21 cellular contexts compared by ENCODE assay signal in the genomic region with DNA sequence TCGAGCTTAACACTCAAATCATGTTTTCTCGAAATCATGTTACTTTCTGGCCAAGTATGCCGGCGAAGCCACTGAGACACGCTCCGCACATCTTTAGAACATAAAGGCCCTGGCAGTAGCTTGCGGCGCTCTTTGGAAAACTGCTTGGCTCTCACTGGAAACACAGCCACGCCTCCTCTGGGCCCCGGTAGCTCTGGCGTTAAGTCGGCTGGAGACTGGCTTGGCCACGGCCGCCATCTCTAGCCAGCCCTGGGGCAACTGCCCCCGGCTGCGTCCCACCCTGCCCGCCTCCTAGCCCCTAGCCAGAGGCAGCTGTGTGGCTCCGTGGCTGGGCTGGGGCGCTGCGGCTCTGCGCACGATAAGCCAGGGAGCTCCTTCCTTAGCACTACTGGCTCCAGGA. TPM values are rescaled to one million over a fixed set of nuclear protein-coding genes. Genes with fewer than 3 reads are reported as not detected.
A peak's percentile ranks its signal among the peaks of the same experiment; 100 is the strongest.
DNase-seq lines count a peak whose midpoint lies in the region; ATAC-seq and TF ChIP-seq lines count a peak whose summit lies in the region.
"Had no signal": no experiment of that assay in that cellular context is flagged by ENCODE, and none has a peak within 500 bp of the region (broad histone marks: within the 10 kb centered on the region; RNA-seq: fewer than 3 reads in every experiment).

No MANE protein-coding gene starts in this region.

- intact Hi-C loops in esophagus muscularis mucosa (cut with DNase I) (no loop called here), mucosa of descending colon (cut with DNase I, micrococcal nuclease) (loop anchor here in 1 of 2 donors (5.0 kb wide), 1 partner anchor 77 kb away; no protein-coding TSS in a partner anchor), thyroid gland (cut with DNase I) (no loop called here), Caco-2 (cut with micrococcal nuclease; ENCODE audit: unreplicated experiment) (no loop called here)

- POLR2A ChIA-PET in Caco-2 (lab: Charles Lee) = no interaction called here

- TF ChIP-seq CTCF in esophagus muscularis mucosa (IDR thresholded peaks at IDR 0.05) = no peak
- no peak for TF ChIP-seq CTCF in mucosa of descending colon (IDR thresholded peaks at IDR 0.05)
- no peak for TF ChIP-seq CTCF in thyroid gland (IDR thresholded peaks at IDR 0.05)
- TF ChIP-seq CTCF in Caco-2 (IDR thresholded peaks at IDR 0.05; ENCODE audit: insufficient read depth in 1 of 2, low read depth in 1 of 2, low read length in 1 of 2, severe bottlenecking in 1 of 2, unreplicated experiment in 1 of 2) = no peak

- TF ChIP-seq EP300 in esophagus muscularis mucosa (IDR thresholded peaks at IDR 0.05) = no peak

- peaks cover 10% of the 10 kb centered on the region for H3K9me3 Mint-ChIP-seq in Caco-2 (ENCODE audit: unreplicated experiment)
- H3K9me3 Mint-ChIP-seq: HFFc6 had no signal

- no peak overlapping the region for H3K4me3 Mint-ChIP-seq in Caco-2 (ENCODE audit: unreplicated experiment)
- H3K4me3 Mint-ChIP-seq: HFFc6; stimulated activated naive CD8-positive, alpha-beta T cell treated with anti-CD3 and anti-CD28 coated beads, Interleukin-15, Interleukin-2, amounts not matched to agents 100 ng/mL and 50 ng/mL, for 24 hours had no signal

- no peaks in the 10 kb centered on the region for H3K27me3 Mint-ChIP-seq in Caco-2 (ENCODE audit: insufficient read depth, unreplicated experiment)

- no peaks in the 10 kb centered on the region for H3K36me3 ChIP-seq in H7 (replicated peaks; ENCODE audit: control insufficient read depth, insufficient read depth, low read length)
- peaks cover 0 to 3% (median under 1%) of the 10 kb centered on the region in 4 donors for H3K36me3 ChIP-seq in esophagus muscularis mucosa
- H3K36me3 ChIP-seq in mucosa of descending colon (ENCODE audit: low read depth) = no peaks in the 10 kb centered on the region
- no peaks in the 10 kb centered on the region for H3K36me3 ChIP-seq in thyroid gland
- no peaks in the 10 kb centered on the region for H3K36me3 ChIP-seq in Caco-2 (ENCODE audit: control insufficient read depth, insufficient read depth, low read length)
- H3K36me3 ChIP-seq: BLaER1, heart left ventricle, SJCRH30 had no signal

- ATAC-seq in mucosa of descending colon = no peak
- ATAC-seq: heart left ventricle had no signal

- DNase-seq in H7 (peak; percentile 54), esophagus muscularis mucosa (ENCODE audit: extremely low spot score) (no peak), mucosa of descending colon (peak in 2 of 3 donors; percentile 29 to 54), thyroid gland (no peak), Caco-2 (no peak), kidney tubule cell (ENCODE audit: low spot score) (no peak), NCI-H526 (lab: John Stamatoyannopoulos, UW) (no peak)
- DNase-seq: activated CD4-positive, alpha-beta T cell treated with anti-CD3 and anti-CD28 coated beads for 1 hour; dermis blood vessel endothelial cell; DMS53; HFFc6; kidney glomerular epithelial cell; NCI-H2029 treated with DMSO at 0.1 percent for 48 hours; NCI-H524 treated with DMSO at 0.1 percent for 48 hours; OCI-M1; SJCRH30; T1000 had no signal

- no peak overlapping the region for H3K27ac Mint-ChIP-seq in Caco-2 (ENCODE audit: unreplicated experiment)
- H3K27ac Mint-ChIP-seq: HFFc6; stimulated activated naive CD8-positive, alpha-beta T cell treated with anti-CD3 and anti-CD28 coated beads, Interleukin-15, Interleukin-2, amounts not matched to agents 100 ng/mL and 50 ng/mL, for 24 hours had no signal

- H3K9me3 ChIP-seq in esophagus muscularis mucosa (no peaks in the 10 kb centered on the region), mucosa of descending colon (no peaks in the 10 kb centered on the region), thyroid gland (no peaks in the 10 kb centered on the region), Caco-2 (no peaks in the 10 kb centered on the region)
- H3K9me3 ChIP-seq: BLaER1, heart left ventricle, SJCRH30 had no signal

- H3K36me3 Mint-ChIP-seq in Caco-2 (ENCODE audit: insufficient read depth, unreplicated experiment) = peaks cover 6% of the 10 kb centered on the region

- TF ChIP-seq POLR2A in esophagus muscularis mucosa (IDR thresholded peaks at IDR 0.05; ENCODE audit: low read depth) = no peak
- TF ChIP-seq POLR2A in thyroid gland (IDR thresholded peaks at IDR 0.05) = no peak

- H3K4me3 ChIP-seq in H7 (ENCODE audit: insufficient read depth, low read depth, low read length) (no peak overlapping the region), esophagus muscularis mucosa (no peak overlapping the region), mucosa of descending colon (no peak overlapping the region), thyroid gland (replicated peaks in 1 of 3) (no peak overlapping the region), Caco-2 (ENCODE audit: low read depth, low read length) (no peak overlapping the region)
- H3K4me3 ChIP-seq: BLaER1, heart left ventricle, SJCRH30 had no signal

- WGBS in esophagus muscularis mucosa = 66% methylated on average over 9 of the region's 22 CpGs
- WGBS in thyroid gland, 2 donors = 66 to 80% methylated on average over 18 to 21 of the region's 22 CpGs

- BruUV-seq in Caco-2 (replicated peaks; lab: Mats Ljungman, UMichigan) = no TSS peak

- CTCF ChIA-PET in Caco-2 (lab: Charles Lee) = interaction anchor here (0.9 to 1.0 kb wide), 2 partner anchors 10 to 175 kb away, joined by 3 read pairs; no protein-coding TSS in a partner anchor

- no peaks in the 10 kb centered on the region for H3K4me1 Mint-ChIP-seq in Caco-2 (ENCODE audit: low read depth, unreplicated experiment)

- peaks cover 15 to 63% (median 53%) of the 10 kb centered on the region in 4 donors for H3K4me1 ChIP-seq in esophagus muscularis mucosa
- H3K4me1 ChIP-seq in mucosa of descending colon (ENCODE audit: low read depth) = peaks cover 10% of the 10 kb centered on the region
- H3K4me1 ChIP-seq in thyroid gland = peaks cover 34 to 58% of the 10 kb centered on the region in 2 donors
- no peaks in the 10 kb centered on the region for H3K4me1 ChIP-seq in Caco-2

- H3K27me3 ChIP-seq in H7 (ENCODE audit: control insufficient read depth, insufficient read depth, low read length) (no peaks in the 10 kb centered on the region), esophagus muscularis mucosa (peaks cover 0 to 17% (median 7%) of the 10 kb centered on the region in 4 donors), thyroid gland (no peaks in the 10 kb centered on the region), Caco-2 (replicated peaks; ENCODE audit: control insufficient read depth, insufficient read depth, low read length) (no peaks in the 10 kb centered on the region)

- H3K27ac ChIP-seq in esophagus muscularis mucosa (replicated peaks in 1 of 4) (peak overlapping the region; percentile 51 to 70 (median 61)), thyroid gland (peak overlapping the region; percentile 14 to 63 (median 17))
- H3K27ac ChIP-seq: BLaER1, parathyroid adenoma, SJCRH30 had no signal

RNA-seq across cellular contexts. Expression of gene BAIAP2, which starts 9.2 kb away (rescaled TPM):
- 14.9 and 19.5 TPM in 2 replicates for total RNA-seq in H7 (2014; rRNA removed; shearing (Covaris generic))
- 10 to 100 TPM; 31.1 to 54.5 (median 36.7) TPM for total RNA-seq in esophagus muscularis mucosa
- 10 to 100 TPM; 11.6 to 76.7 (median 19.4) TPM for total RNA-seq in mucosa of descending colon
- 10 to 100 TPM; 35.8 to 86.8 (median 42.1) TPM for total RNA-seq in thyroid gland
- 52.6 and 57.7 TPM in 2 replicates for total RNA-seq in Caco-2 (2022)

RNA-seq across cellular contexts. Expression of gene CHMP6, which starts 34.1 kb away (rescaled TPM):
- total RNA-seq in H7 (2014; rRNA removed; shearing (Covaris generic)) = 13.0 and 15.0 TPM in 2 replicates
- 10 to 100 TPM; 17.6 to 29.2 (median 25.8) TPM for total RNA-seq in esophagus muscularis mucosa
- 10 to 100 TPM; 35.1 to 43.9 (median 35.4) TPM for total RNA-seq in mucosa of descending colon
- 10 to 100 TPM; 19.5 to 37.8 (median 27.8) TPM for total RNA-seq in thyroid gland
- 20.1 and 23.2 TPM in 2 replicates for total RNA-seq in Caco-2 (2022)

Comparison
In these comparisons a context has a peak if more than half of its experiments do, and no peak if none do; other contexts are left out.
1. DNase-seq: peak in H7 (single experiment) and mucosa of descending colon (2 of 3); none in esophagus muscularis mucosa (single experiment), thyroid gland (0 of 2), Caco-2 (0 of 2), kidney tubule cell (single experiment) and NCI-H526 (0 of 2).